In the genomic region with DNA sequence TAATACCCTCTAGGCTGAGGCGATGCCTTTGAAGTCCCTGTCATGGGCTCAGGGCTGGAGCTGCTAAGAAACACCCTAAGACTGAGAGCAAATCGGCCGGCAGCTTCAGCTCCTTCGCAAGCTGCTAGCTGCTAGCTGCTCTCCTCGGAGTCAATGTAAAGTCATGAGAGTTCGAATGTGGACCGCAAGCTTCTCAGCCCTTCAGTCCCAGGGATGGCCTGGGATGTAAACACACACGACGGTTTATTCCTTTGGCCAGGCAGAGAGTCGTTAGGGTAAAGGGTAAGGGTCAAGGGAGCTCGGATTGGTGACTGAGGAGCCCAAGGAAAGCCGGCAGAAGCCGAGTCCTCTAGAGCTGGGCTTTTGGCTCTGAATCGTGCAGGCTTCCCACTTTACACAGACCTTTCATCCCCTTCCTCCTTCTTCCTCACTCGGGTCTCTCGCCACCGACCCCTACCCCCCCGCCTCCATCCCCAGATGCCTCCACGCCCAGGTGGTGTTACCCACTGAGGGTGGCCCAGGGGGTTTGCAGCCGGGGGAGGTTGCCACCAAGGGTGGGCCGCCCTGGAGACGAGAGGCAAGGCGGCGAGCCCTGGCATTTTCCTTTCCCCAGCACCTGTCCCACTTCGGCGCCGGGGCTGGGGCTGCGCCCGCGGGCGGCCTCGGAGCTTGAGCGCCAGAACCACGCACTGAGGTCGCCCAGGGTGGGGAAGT, we compare ENCODE assay signal across 9 cellular contexts. TPM values are rescaled to one million over a fixed set of nuclear protein-coding genes. Genes with fewer than 3 reads are reported as not detected.
DNase-seq lines count a peak whose midpoint lies in the region; FAIRE-seq and TF ChIP-seq lines count a peak whose summit lies in the region.
"Had no signal": no experiment of that assay in that cellular context is flagged by ENCODE, and none has a peak within 500 bp of the region (broad histone marks: within the 10 kb centered on the region; RNA-seq: fewer than 3 reads in every experiment).

No MANE protein-coding gene starts in this region.

- FAIRE-seq in endothelial cell of umbilical vein (lab: Jason Lieb, UNC) = peak; percentile 66

- H3K9ac ChIP-seq in OCI-LY3 (ENCODE audit: low read length) (peak overlapping the region; percentile 79), endothelial cell of umbilical vein (replicated peaks; ENCODE audit: extremely low read depth, insufficient read depth, low read length) (no peak overlapping the region)

- H3K9me3 ChIP-seq in OCI-LY3 (ENCODE audit: insufficient read depth, low read length) (no peaks in the 10 kb centered on the region), endothelial cell of umbilical vein (replicated peaks; ENCODE audit: control insufficient read depth, insufficient read depth, low read length) (no peaks in the 10 kb centered on the region), prostate gland (no peaks in the 10 kb centered on the region)

- H3K4me2 ChIP-seq in OCI-LY3 (ENCODE audit: low read length) (peak overlapping the region; percentile 88; the same call in 1 of the 2 replicates), endothelial cell of umbilical vein (ENCODE audit: insufficient read depth, low read length) (no peak overlapping the region)

- H2AFZ ChIP-seq in OCI-LY3 (ENCODE audit: low read depth, low read length) (no peak overlapping the region), endothelial cell of umbilical vein (ENCODE audit: low read depth, low read length) (no peak overlapping the region)

- CTCF ChIA-PET in endothelial cell of umbilical vein (lab: Charles Lee) = interaction anchor here (1.5 to 1.7 kb wide), 2 partner anchors 54 to 81 kb away, joined by 4 to 5 read pairs; no protein-coding TSS in a partner anchor

- intact Hi-C loops in endothelial cell of umbilical vein (cut with micrococcal nuclease) (no loop called here), prostate gland (cut with DNase I) (no loop called here)

- DNase-seq in DMS53 (lab: John Stamatoyannopoulos, UW) (peak; percentile 58), endothelial cell of umbilical vein (ENCODE audit: low read depth, low spot score) (no peak), prostate gland (ENCODE audit: low spot score) (no peak), NCI-H2029 treated with DMSO at 0.1 percent for 48 hours (lab: John Stamatoyannopoulos, UW) (no peak), NCI-H1092 (lab: John Stamatoyannopoulos, UW) (no peak), putamen (ENCODE audit: low spot score) (no peak), SKM-1 (lab: John Stamatoyannopoulos, UW; ENCODE audit: unreplicated experiment) (no peak)
- DNase-seq: GOT3 had no signal

- H4K20me1 ChIP-seq in OCI-LY3 (ENCODE audit: insufficient read depth, low read length) (peaks cover 1% of the 10 kb centered on the region; the same call in 1 of the 2 replicates), endothelial cell of umbilical vein (replicated peaks; ENCODE audit: control insufficient read depth, extremely low read depth, insufficient read depth, low read length) (no peaks in the 10 kb centered on the region)

- no peak for TF ChIP-seq CTCF in OCI-LY3 (IDR thresholded peaks at IDR 0.05; ENCODE audit: low read depth, low read length)
- TF ChIP-seq CTCF in endothelial cell of umbilical vein (IDR thresholded peaks at IDR 0.05; ENCODE audit: extremely low read depth in 1 of 2, insufficient read depth in 1 of 2, low read depth in 1 of 2, low read length in 2 of 2) = no peak
- no peak for TF ChIP-seq CTCF in prostate gland (IDR thresholded peaks at IDR 0.05)

- H3K36me3 ChIP-seq in OCI-LY3 (replicated peaks; ENCODE audit: low read depth, low read length) = no peaks in the 10 kb centered on the region
- H3K36me3 ChIP-seq in endothelial cell of umbilical vein (ENCODE audit: control insufficient read depth in 2 of 2, extremely low read depth in 1 of 2, insufficient read depth in 2 of 2, low read length in 2 of 2) = no peaks in the 10 kb centered on the region
- H3K36me3 ChIP-seq in prostate gland = no peaks in the 10 kb centered on the region

- H3K79me2 ChIP-seq in OCI-LY3 (ENCODE audit: low read length) = 0 out of 2 replicates have a peak, but pooled peaks cover 4% of the 10 kb centered on the region
- H3K79me2 ChIP-seq in endothelial cell of umbilical vein (ENCODE audit: control insufficient read depth, insufficient read depth, low read length) = no peaks in the 10 kb centered on the region

- WGBS in prostate gland = 17% methylated on average over 17 of the region's 35 CpGs

- dilution Hi-C loops in endothelial cell of umbilical vein (cut with MboI; ENCODE audit: extremely low pct_ligation_motif_present, low sequenced_read_pairs) = no loop called here

- H3K27ac ChIP-seq in OCI-LY3 (ENCODE audit: low read length) = no peak overlapping the region
- no peak overlapping the region for H3K27ac ChIP-seq in endothelial cell of umbilical vein (ENCODE audit: insufficient read depth, low read depth, low read length)
- peak overlapping the region; percentile 66 to 78 for H3K27ac ChIP-seq in prostate gland

- H3K9me1 ChIP-seq in endothelial cell of umbilical vein (replicated peaks; ENCODE audit: control insufficient read depth, extremely low read depth, insufficient read depth, low read length) = no peaks in the 10 kb centered on the region

- TF ChIP-seq POLR2A in endothelial cell of umbilical vein (IDR thresholded peaks at IDR 0.05; ENCODE audit: low read depth, low read length) (no peak), prostate gland (IDR thresholded peaks at IDR 0.05) (no peak)

- BruUV-seq in endothelial cell of umbilical vein (replicated peaks; lab: Mats Ljungman, UMichigan) = no TSS peak

- H3K27me3 ChIP-seq in OCI-LY3 (ENCODE audit: low read depth, low read length) (no peaks in the 10 kb centered on the region), endothelial cell of umbilical vein (ENCODE audit: control insufficient read depth in 2 of 2, insufficient read depth in 2 of 2, low read length in 2 of 2) (no peaks in the 10 kb centered on the region), prostate gland (replicated peaks; ENCODE audit: insufficient read depth) (no peaks in the 10 kb centered on the region)

- H3K4me3 ChIP-seq in OCI-LY3 (ENCODE audit: low read length) = no peak overlapping the region
- no peak overlapping the region for H3K4me3 ChIP-seq in endothelial cell of umbilical vein (replicated peaks in 1 of 3; ENCODE audit: insufficient read depth in 1 of 3, low read depth in 1 of 3, low read length in 3 of 3)
- H3K4me3 ChIP-seq in prostate gland = no peak overlapping the region

- peaks cover under 1% of the 10 kb centered on the region; the same call in 1 of the 2 replicates for H3K4me1 ChIP-seq in OCI-LY3 (ENCODE audit: low read length)
- H3K4me1 ChIP-seq in endothelial cell of umbilical vein (ENCODE audit: control insufficient read depth, extremely low read depth, insufficient read depth, low read length) = peaks cover 11% of the 10 kb centered on the region
- no peaks in the 10 kb centered on the region for H3K4me1 ChIP-seq in prostate gland (replicated peaks)

- POLR2A ChIA-PET in endothelial cell of umbilical vein (lab: Charles Lee) = no interaction called here

TF ChIP-seq in endothelial cell of umbilical vein, 7 proteins besides CTCF, POLR2A, EP300 and RAD21:
- TF ChIP-seq POLR2AphosphoS5 (IDR thresholded peaks at IDR 0.05; ENCODE audit: insufficient read depth, low read depth, low read length) (no peak), MYC (IDR thresholded peaks at IDR 0.05; ENCODE audit: low read depth, low read length) (no peak)

RNA-seq across cellular contexts. Expression of a gene that starts 3.1 kb away (rescaled TPM):
- total RNA-seq in endothelial cell of umbilical vein (13.1 and 16.7 TPM in 2 replicates), prostate gland (10 to 100 TPM in 1 of 2 donors, 1 to 10 TPM in 1; 4.4 to 25.2 TPM)
- 1.8 TPM in 2 replicates for polyA plus RNA-seq in endothelial cell of umbilical vein
- 1.9 TPM in 2 replicates for polyA plus RNA-seq in endothelial cell of umbilical vein (2011; cell fraction: cytosol; rRNA removed)
- polyA plus RNA-seq in endothelial cell of umbilical vein (2011; cell fraction: nucleus; rRNA removed) = 4.4 and 4.6 TPM in 2 replicates
- polyA plus RNA-seq in endothelial cell of umbilical vein (2012) = 7.5 and 8.2 TPM in 2 replicates
- 3.4 and 5.6 TPM in 2 replicates for polyA minus RNA-seq in endothelial cell of umbilical vein
- polyA minus RNA-seq in endothelial cell of umbilical vein (2011; cell fraction: cytosol; rRNA and poly(A)+ RNA removed) = 2.0 TPM
- polyA minus RNA-seq in endothelial cell of umbilical vein (2011; cell fraction: nucleus; rRNA and poly(A)+ RNA removed) = 3.5 and 4.0 TPM in 2 replicates

Comparison
In these comparisons a context has a peak if more than half of its experiments do, and no peak if none do; other contexts are left out.
1. H3K27ac ChIP-seq: peak in prostate gland (2 of 2); none in OCI-LY3 (single experiment) and endothelial cell of umbilical vein (single experiment).